In the genomic region with DNA sequence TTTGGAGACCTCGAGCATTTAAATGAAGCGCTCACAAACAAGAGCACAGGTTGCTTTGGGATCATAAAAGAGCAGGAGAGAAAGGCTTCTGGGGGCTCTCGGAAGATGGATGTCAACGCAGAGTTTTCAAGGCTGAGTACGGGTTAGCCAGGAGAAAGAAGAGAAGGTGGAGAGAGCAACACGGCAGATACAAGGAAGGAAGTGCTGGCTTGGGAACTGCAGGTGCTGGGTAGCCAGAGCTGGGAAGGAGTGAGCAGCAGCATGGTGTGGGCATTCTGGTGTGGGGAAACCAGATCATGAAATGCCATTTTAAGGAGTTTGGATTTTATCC, we compare ENCODE assay signal across 8 cellular contexts. TPM values are rescaled to one million over a fixed set of nuclear protein-coding genes. Genes with fewer than 3 reads are reported as not detected.
DNase-seq lines count a peak whose midpoint lies in the region; ATAC-seq and TF ChIP-seq lines count a peak whose summit lies in the region.

No MANE protein-coding gene starts in this region.

- in situ Hi-C loops in GM23248 (cut with MboI), result no loop called here

- H3K9me3 ChIP-seq in GM23248 (ENCODE audit: low read depth) (no peaks in the 10 kb centered on the region), SJCRH30 (replicated peaks) (no peaks in the 10 kb centered on the region)

- H3K9ac ChIP-seq in GM23248 (peak overlapping the region; percentile 72), rectal smooth muscle tissue (ENCODE audit: low read length) (peak overlapping the region; percentile 28)

- no peak for TF ChIP-seq CTCF in fibroblast of pulmonary artery (IDR thresholded peaks at IDR 0.05; ENCODE audit: low read length, missing control alignments)

- peak overlapping the region; percentile 100 for H3K4me2 ChIP-seq in GM23248 (ENCODE audit: unreplicated experiment)

- H3F3A ChIP-seq in GM23248 (ENCODE audit: insufficient read depth), result peaks cover 6% of the 10 kb centered on the region; the same call in 1 of the 2 replicates

- peaks cover 37% of the 10 kb centered on the region for H3K79me2 ChIP-seq in GM23248 (ENCODE audit: insufficient read depth)

- no peak for ATAC-seq in HG03520 (IDR thresholded peaks at IDR 0.05; ENCODE audit: unreplicated experiment)

- H3K36me3 ChIP-seq in GM23248 (ENCODE audit: low read depth) (no peaks in the 10 kb centered on the region), SJCRH30 (no peaks in the 10 kb centered on the region), rectal smooth muscle tissue (ENCODE audit: control insufficient read depth, insufficient read depth, low read length) (no peaks in the 10 kb centered on the region)

- H3K4me3 ChIP-seq in GM23248 (peak overlapping the region; percentile 81), SJCRH30 (peak overlapping the region; percentile 94), fibroblast of pulmonary artery (replicated peaks; ENCODE audit: low read depth, low read length) (peak overlapping the region; percentile 68), rectal smooth muscle tissue (ENCODE audit: low read length) (peak overlapping the region; percentile 78)

- no peaks in the 10 kb centered on the region for H3K9me2 ChIP-seq in GM23248 (ENCODE audit: insufficient read depth)

- H3K27ac ChIP-seq in GM23248 (peak overlapping the region; percentile 31; the same call in 1 of the 2 replicates), SJCRH30 (no peak overlapping the region), rectal smooth muscle tissue (ENCODE audit: low read depth, low read length) (peak overlapping the region; percentile 70)

- peaks cover 11% of the 10 kb centered on the region for H3K4me1 ChIP-seq in GM23248 (ENCODE audit: insufficient read depth)
- no peaks in the 10 kb centered on the region for H3K4me1 ChIP-seq in SJCRH30
- H3K4me1 ChIP-seq in rectal smooth muscle tissue (ENCODE audit: control insufficient read depth, insufficient read depth, low read length), result peaks cover 8% of the 10 kb centered on the region

- WGBS in GM23248 (ENCODE audit: low coverage in 1 of 2, low lambda C conversion rate in 2 of 2, missing lambda C conversion rate in 2 of 2), 2 experiments, result 1 to 5% methylated on average over 6 of the region's 6 CpGs

- no peaks in the 10 kb centered on the region for H3K27me3 ChIP-seq in GM23248 (replicated peaks; ENCODE audit: insufficient read depth)
- no peaks in the 10 kb centered on the region for H3K27me3 ChIP-seq in SJCRH30
- H3K27me3 ChIP-seq in rectal smooth muscle tissue (ENCODE audit: control insufficient read depth, insufficient read depth, low read length), result no peaks in the 10 kb centered on the region

- no peaks in the 10 kb centered on the region for H4K20me1 ChIP-seq in GM23248 (ENCODE audit: insufficient read depth)

- H2AFZ ChIP-seq in GM23248, result peak overlapping the region; percentile 98

- no peak for DNase-seq in GM23248
- no peak for DNase-seq in SJCRH30
- DNase-seq in fibroblast of pulmonary artery (ENCODE audit: low read depth), result no peak
- DNase-seq in 8988T, result no peak
- no peak for DNase-seq in DMS79 (lab: John Stamatoyannopoulos, UW)
- no peak for DNase-seq in AML-193 (lab: John Stamatoyannopoulos, UW)

RNA-seq across cellular contexts. Expression of a gene that starts 0.6 kb away (rescaled TPM):
- 16.3 and 18.4 TPM in 2 replicates for total RNA-seq in GM23248 (2014; rRNA removed; shearing (Covaris generic))
- 10.5 and 11.1 TPM in 2 replicates for polyA plus RNA-seq in GM23248 (2016; fragmentation: Nextera tagmentation; extraction: Ambion mirVana)
- total RNA-seq in SJCRH30 (2014; rRNA removed; shearing (Covaris generic)), result 15.4 and 16.1 TPM in 2 replicates

RNA-seq across cellular contexts. Expression of a gene that starts 12.4 kb away (rescaled TPM):
- 42.0 and 71.5 TPM in 2 replicates for total RNA-seq in GM23248 (2014; rRNA removed; shearing (Covaris generic))
- 90.4 and 91.8 TPM in 2 replicates for polyA plus RNA-seq in GM23248 (2016; fragmentation: Nextera tagmentation; extraction: Ambion mirVana)
- total RNA-seq in SJCRH30 (2014; rRNA removed; shearing (Covaris generic)), result 61.4 and 67.4 TPM in 2 replicates

RNA-seq across cellular contexts. Expression of a gene that starts 53.8 kb away (rescaled TPM):
- 20.9 and 28.7 TPM in 2 replicates for total RNA-seq in GM23248 (2014; rRNA removed; shearing (Covaris generic))
- polyA plus RNA-seq in GM23248 (2016; fragmentation: Nextera tagmentation; extraction: Ambion mirVana), result 20.2 and 24.1 TPM in 2 replicates
- 79.8 and 144 TPM in 2 replicates for total RNA-seq in SJCRH30 (2014; rRNA removed; shearing (Covaris generic))
